Comparison of ENCODE assay signal across 16 cellular contexts in the genomic region with DNA sequence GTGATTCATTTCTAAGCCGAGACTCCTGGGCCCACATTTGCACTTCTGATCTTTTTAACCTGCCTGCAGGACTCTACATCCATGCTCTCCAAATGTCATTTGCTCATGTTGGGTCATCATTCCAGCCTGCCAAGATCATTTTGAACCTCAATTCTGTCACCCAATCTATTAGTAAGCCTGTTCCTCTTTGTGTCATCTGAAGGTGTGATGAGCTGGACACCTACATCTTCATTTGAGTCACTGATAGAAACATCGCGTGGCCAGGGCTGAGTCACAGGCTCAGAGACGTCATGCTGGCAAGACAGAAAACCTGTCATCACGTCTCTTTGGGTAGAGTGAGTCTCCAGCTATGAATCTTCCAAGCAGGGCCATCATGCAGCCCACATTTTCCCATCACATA.
DNase-seq lines count a peak whose midpoint lies in the region; ATAC-seq, FAIRE-seq and TF ChIP-seq lines count a peak whose summit lies in the region.
"Had no signal": no experiment of that assay in that cellular context is flagged by ENCODE, and none has a peak within 500 bp of the region (broad histone marks: within the 10 kb centered on the region; RNA-seq: fewer than 3 reads in every experiment).

No MANE protein-coding gene starts in this region.

- H2AFZ ChIP-seq in neuronal stem cell (ENCODE audit: low read length) (no peak overlapping the region), GM23338 (no peak overlapping the region)

- H3K4me2 ChIP-seq in neuronal stem cell (ENCODE audit: insufficient read depth, low read length, poor library complexity, severe bottlenecking) (no peak overlapping the region), GM23338 (no peak overlapping the region)

- H3K14ac ChIP-seq in neuronal stem cell (ENCODE audit: low read length) = no peak overlapping the region

- H4K8ac ChIP-seq in neuronal stem cell (ENCODE audit: low read depth, low read length) = no peak overlapping the region

- H3K27ac ChIP-seq in neuronal stem cell (replicated peaks; ENCODE audit: low read length) (no peak overlapping the region), GM23338 (ENCODE audit: low read depth) (no peak overlapping the region)
- H3K27ac ChIP-seq: 22Rv1, gastrocnemius medialis had no signal

- H2BK12ac ChIP-seq in neuronal stem cell (ENCODE audit: low read length) = no peak overlapping the region

- no peaks in the 10 kb centered on the region for H3F3A ChIP-seq in GM23338 (replicated peaks; ENCODE audit: low read depth)

- H3K36me3 ChIP-seq in bronchial epithelial cell (ENCODE audit: control insufficient read depth, insufficient read depth, low read length) = no peaks in the 10 kb centered on the region
- H3K36me3 ChIP-seq in neuronal stem cell (replicated peaks in 1 of 2; ENCODE audit: control insufficient read depth in 2 of 2, insufficient read depth in 2 of 2, low read length in 2 of 2) = no peaks in the 10 kb centered on the region
- no peaks in the 10 kb centered on the region for H3K36me3 ChIP-seq in GM23338 (ENCODE audit: insufficient read depth)
- H3K36me3 ChIP-seq: gastrocnemius medialis had no signal

- no peak overlapping the region for H3K4me3 ChIP-seq in bronchial epithelial cell (ENCODE audit: low read depth, low read length)
- H3K4me3 ChIP-seq in neuronal stem cell (ENCODE audit: low read length in 2 of 2) = peak overlapping the region in 1 of 2 donors; percentile 64
- no peak overlapping the region for H3K4me3 ChIP-seq in GM23338
- H3K4me3 ChIP-seq: gastrocnemius medialis, lung had no signal

- H2AK5ac ChIP-seq in neuronal stem cell (ENCODE audit: low read depth, low read length) = no peak overlapping the region

- H3K79me2 ChIP-seq in GM23338 (replicated peaks; ENCODE audit: insufficient read depth) = no peaks in the 10 kb centered on the region

- peaks cover 0 to 2% of the 10 kb centered on the region in 2 donors for H3K9me3 ChIP-seq in neuronal stem cell (replicated peaks in 1 of 2; ENCODE audit: control insufficient read depth in 2 of 2, insufficient read depth in 1 of 2, low read depth in 1 of 2, low read length in 2 of 2)
- H3K9me3 ChIP-seq: gastrocnemius medialis had no signal

- FAIRE-seq in bronchial epithelial cell (lab: Jason Lieb, UNC) = peak; percentile 88
- FAIRE-seq: colon had no signal

- no peak overlapping the region for H2BK5ac ChIP-seq in neuronal stem cell (ENCODE audit: low read length)

- WGBS in neuronal stem cell (ENCODE audit: extremely low coverage in 2 of 2, insufficient read length in 2 of 2, insufficient replicate concordance in 1 of 2), 2 donors = no CpG with 5 or more reads among the region's 5 CpGs

- no peaks in the 10 kb centered on the region for H3K4me1 Mint-ChIP-seq in GM23338

- H4K20me1 ChIP-seq in GM23338 (replicated peaks; ENCODE audit: insufficient read depth) = no peaks in the 10 kb centered on the region; the same call in 1 of the 2 replicates

- H3K4me3 Mint-ChIP-seq in GM23338 = no peak overlapping the region

- no peak overlapping the region for H3K4ac ChIP-seq in neuronal stem cell (ENCODE audit: low read length)

- no peak overlapping the region for H3K18ac ChIP-seq in neuronal stem cell (ENCODE audit: low read length)

- no peaks in the 10 kb centered on the region for H3K9me2 ChIP-seq in GM23338 (ENCODE audit: insufficient read depth)

- no peak overlapping the region for H3K27ac Mint-ChIP-seq in GM23338

- H4K91ac ChIP-seq in neuronal stem cell (ENCODE audit: low read depth, low read length, poor library complexity) = no peak overlapping the region

- no peaks in the 10 kb centered on the region for H3K27me3 ChIP-seq in bronchial epithelial cell (ENCODE audit: control insufficient read depth, insufficient read depth, low read length)
- H3K27me3 ChIP-seq in neuronal stem cell (ENCODE audit: control insufficient read depth in 3 of 3, insufficient read depth in 3 of 3, low read depth in 1 of 3, low read length in 3 of 3) = peaks cover 0 to 39% (median 0%) of the 10 kb centered on the region in 3 experiments
- peaks cover 27% of the 10 kb centered on the region; the same call in 1 of the 2 replicates for H3K27me3 ChIP-seq in GM23338 (ENCODE audit: insufficient read depth)

- DNase-seq in DMS53 (lab: John Stamatoyannopoulos, UW) = peak; percentile 6
- DNase-seq in DMS53 treated with DMSO at 0.1 percent for 48 hours (lab: John Stamatoyannopoulos, UW; ENCODE audit: unreplicated experiment) = no peak
- DNase-seq in RKO (ENCODE audit: low spot score) = peak; percentile 95
- peak; percentile 73 for DNase-seq in bronchial epithelial cell (ENCODE audit: low read depth)
- peak; percentile 24 for DNase-seq in stimulated activated CD8-positive, alpha-beta memory T cell treated with anti-CD3 and anti-CD28 coated beads, Interleukin-12 subunit alpha, Interleukin-12 subunit beta, amount 100 ng/mL, for 24 hours (ENCODE audit: extremely low read depth)
- DNase-seq in neuronal stem cell (ENCODE audit: low spot score) = no peak
- DNase-seq in GM23338 (ENCODE audit: low spot score) = no peak
- DNase-seq: DND-41, gastrocnemius medialis, Karpas-422, NCI-H446, posterior cingulate gyrus had no signal

- no peak for TF ChIP-seq CTCF in bronchial epithelial cell (IDR thresholded peaks at IDR 0.05; ENCODE audit: insufficient read depth, low read length, severe bottlenecking)
- TF ChIP-seq CTCF in GM23338 (conservative IDR thresholded peaks at IDR 0.05; ENCODE audit: low read depth in 2 of 2) = no peak

- H3K9ac ChIP-seq in neuronal stem cell (ENCODE audit: low read depth, low read length, poor library complexity) = no peak overlapping the region

- no peak overlapping the region for H2BK15ac ChIP-seq in neuronal stem cell (ENCODE audit: low read length)

- H3K9me3 Mint-ChIP-seq in GM23338 = no peaks in the 10 kb centered on the region

- no peak overlapping the region for H3K23ac ChIP-seq in neuronal stem cell (ENCODE audit: low read depth, low read length, poor library complexity)

- no peaks in the 10 kb centered on the region for H3K79me1 ChIP-seq in neuronal stem cell (ENCODE audit: low read depth, low read length)

- no peaks in the 10 kb centered on the region for H3K36me3 Mint-ChIP-seq in GM23338 (ENCODE audit: low read depth)

- H3K4me1 ChIP-seq in neuronal stem cell (ENCODE audit: control insufficient read depth in 2 of 2, insufficient read depth in 1 of 2, low read depth in 1 of 2, low read length in 2 of 2) (no peaks in the 10 kb centered on the region), GM23338 (ENCODE audit: insufficient read depth) (no peaks in the 10 kb centered on the region)
- H3K4me1 ChIP-seq: gastrocnemius medialis had no signal

- H3K27me3 Mint-ChIP-seq in GM23338 (ENCODE audit: insufficient read depth, low read depth, poor library complexity) = peaks cover 11% of the 10 kb centered on the region

- no peak overlapping the region for H2BK120ac ChIP-seq in neuronal stem cell (ENCODE audit: low read depth, low read length)

- no peak for ATAC-seq in GM23338
- ATAC-seq in HG02623 (IDR thresholded peaks at IDR 0.05; ENCODE audit: unreplicated experiment) = no peak
- ATAC-seq: gastrocnemius medialis had no signal

Comparison
In these comparisons a context has a peak if more than half of its experiments do, and no peak if none do; other contexts are left out.
1. DNase-seq: peak in DMS53 (single experiment), RKO (single experiment), bronchial epithelial cell (single experiment) and stimulated activated CD8-positive, alpha-beta memory T cell treated with anti-CD3 and anti-CD28 coated beads, Interleukin-12 subunit alpha, Interleukin-12 subunit beta, amount 100 ng/mL, for 24 hours (single experiment); none in DMS53 treated with DMSO at 0.1 percent for 48 hours (single experiment), neuronal stem cell (single experiment) and GM23338 (single experiment).